Comparison of ENCODE assay signal across 1 cellular context in the genomic region with DNA sequence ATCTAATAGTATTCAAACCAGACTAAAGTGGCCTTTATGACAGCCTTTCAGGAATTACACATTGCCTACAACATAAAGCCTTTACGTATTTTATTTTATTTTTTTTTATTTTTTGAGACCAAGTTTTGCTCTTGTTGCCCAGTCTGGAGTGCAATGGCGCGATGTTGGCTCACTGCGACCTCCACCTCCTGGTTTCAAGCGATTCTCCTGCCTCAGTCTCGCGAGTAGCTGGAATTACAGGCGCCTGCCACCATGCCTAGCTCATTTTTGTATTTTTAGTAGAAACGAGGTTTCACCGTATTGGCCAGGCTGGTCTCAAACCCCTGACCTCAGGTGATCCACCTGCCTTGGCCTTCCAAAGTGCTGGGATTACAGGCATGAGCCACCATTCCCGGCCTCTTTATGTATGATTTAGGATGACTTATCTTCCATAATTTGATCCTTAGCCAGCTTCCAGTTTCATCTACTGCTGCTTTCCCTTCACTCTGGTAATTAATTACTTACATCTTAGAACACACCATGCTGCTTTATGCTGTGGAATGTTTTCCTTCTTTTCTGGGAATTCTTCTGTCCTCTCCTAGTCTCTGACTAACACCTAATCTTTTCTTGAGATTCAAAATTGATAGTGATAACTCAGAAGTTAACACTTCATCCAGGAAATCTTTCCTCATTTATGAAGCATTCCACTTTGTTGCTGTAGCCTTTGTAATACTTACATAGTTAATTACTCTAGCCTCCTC.
TF ChIP-seq lines count a peak whose summit lies in the region.

No MANE protein-coding gene starts in this region.

TF ChIP-seq in GM23338, 12 proteins besides CTCF, POLR2A, EP300 and RAD21:
- TF ChIP-seq EZH2 (IDR thresholded peaks at IDR 0.05; ENCODE audit: low read depth, unreplicated experiment): no peak
- TF ChIP-seq NANOG (IDR thresholded peaks at IDR 0.05; ENCODE audit: borderline replicate concordance): no peak
- TF ChIP-seq POLR2AphosphoS5 (IDR thresholded peaks at IDR 0.05; ENCODE audit: low read depth): no peak
- TF ChIP-seq, protein P1, sequence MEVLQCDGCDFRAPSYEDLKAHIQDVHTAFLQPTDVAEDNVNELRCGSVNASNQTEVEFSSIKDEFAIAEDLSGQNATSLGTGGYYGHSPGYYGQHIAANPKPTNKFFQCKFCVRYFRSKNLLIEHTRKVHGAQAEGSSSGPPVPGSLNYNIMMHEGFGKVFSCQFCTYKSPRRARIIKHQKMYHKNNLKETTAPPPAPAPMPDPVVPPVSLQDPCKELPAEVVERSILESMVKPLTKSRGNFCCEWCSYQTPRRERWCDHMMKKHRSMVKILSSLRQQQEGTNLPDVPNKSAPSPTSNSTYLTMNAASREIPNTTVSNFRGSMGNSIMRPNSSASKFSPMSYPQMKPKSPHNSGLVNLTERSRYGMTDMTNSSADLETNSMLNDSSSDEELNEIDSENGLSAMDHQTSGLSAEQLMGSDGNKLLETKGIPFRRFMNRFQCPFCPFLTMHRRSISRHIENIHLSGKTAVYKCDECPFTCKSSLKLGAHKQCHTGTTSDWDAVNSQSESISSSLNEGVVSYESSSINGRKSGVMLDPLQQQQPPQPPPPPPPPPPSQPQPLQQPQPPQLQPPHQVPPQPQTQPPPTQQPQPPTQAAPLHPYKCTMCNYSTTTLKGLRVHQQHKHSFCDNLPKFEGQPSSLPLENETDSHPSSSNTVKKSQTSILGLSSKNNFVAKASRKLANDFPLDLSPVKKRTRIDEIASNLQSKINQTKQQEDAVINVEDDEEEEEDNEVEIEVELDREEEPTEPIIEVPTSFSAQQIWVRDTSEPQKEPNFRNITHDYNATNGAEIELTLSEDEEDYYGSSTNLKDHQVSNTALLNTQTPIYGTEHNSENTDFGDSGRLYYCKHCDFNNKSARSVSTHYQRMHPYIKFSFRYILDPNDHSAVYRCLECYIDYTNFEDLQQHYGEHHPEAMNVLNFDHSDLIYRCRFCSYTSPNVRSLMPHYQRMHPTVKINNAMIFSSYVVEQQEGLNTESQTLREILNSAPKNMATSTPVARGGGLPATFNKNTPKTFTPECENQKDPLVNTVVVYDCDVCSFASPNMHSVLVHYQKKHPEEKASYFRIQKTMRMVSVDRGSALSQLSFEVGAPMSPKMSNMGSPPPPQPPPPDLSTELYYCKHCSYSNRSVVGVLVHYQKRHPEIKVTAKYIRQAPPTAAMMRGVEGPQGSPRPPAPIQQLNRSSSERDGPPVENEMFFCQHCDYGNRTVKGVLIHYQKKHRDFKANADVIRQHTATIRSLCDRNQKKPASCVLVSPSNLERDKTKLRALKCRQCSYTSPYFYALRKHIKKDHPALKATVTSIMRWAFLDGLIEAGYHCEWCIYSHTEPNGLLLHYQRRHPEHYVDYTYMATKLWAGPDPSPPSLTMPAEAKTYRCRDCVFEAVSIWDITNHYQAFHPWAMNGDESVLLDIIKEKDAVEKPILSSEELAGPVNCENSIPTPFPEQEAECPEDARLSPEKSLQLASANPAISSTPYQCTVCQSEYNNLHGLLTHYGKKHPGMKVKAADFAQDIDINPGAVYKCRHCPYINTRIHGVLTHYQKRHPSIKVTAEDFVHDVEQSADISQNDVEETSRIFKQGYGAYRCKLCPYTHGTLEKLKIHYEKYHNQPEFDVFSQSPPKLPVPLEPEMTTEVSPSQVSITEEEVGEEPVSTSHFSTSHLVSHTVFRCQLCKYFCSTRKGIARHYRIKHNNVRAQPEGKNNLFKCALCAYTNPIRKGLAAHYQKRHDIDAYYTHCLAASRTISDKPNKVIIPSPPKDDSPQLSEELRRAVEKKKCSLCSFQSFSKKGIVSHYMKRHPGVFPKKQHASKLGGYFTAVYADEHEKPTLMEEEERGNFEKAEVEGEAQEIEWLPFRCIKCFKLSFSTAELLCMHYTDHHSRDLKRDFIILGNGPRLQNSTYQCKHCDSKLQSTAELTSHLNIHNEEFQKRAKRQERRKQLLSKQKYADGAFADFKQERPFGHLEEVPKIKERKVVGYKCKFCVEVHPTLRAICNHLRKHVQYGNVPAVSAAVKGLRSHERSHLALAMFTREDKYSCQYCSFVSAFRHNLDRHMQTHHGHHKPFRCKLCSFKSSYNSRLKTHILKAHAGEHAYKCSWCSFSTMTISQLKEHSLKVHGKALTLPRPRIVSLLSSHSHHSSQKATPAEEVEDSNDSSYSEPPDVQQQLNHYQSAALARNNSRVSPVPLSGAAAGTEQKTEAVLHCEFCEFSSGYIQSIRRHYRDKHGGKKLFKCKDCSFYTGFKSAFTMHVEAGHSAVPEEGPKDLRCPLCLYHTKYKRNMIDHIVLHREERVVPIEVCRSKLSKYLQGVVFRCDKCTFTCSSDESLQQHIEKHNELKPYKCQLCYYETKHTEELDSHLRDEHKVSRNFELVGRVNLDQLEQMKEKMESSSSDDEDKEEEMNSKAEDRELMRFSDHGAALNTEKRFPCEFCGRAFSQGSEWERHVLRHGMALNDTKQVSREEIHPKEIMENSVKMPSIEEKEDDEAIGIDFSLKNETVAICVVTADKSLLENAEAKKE (CRISPR knock-in tag; IDR thresholded peaks at IDR 0.05): no peak
- no peak for TF ChIP-seq STAT1 (IDR thresholded peaks at IDR 0.05; ENCODE audit: unreplicated experiment)
- no peak for TF ChIP-seq JUNB (IDR thresholded peaks at IDR 0.05; ENCODE audit: unreplicated experiment)
- TF ChIP-seq ZNF114 (CRISPR knock-in tag; IDR thresholded peaks at IDR 0.05): no peak
- TF ChIP-seq ZNF331 (CRISPR knock-in tag; IDR thresholded peaks at IDR 0.05; ENCODE audit: low read depth): no peak
- TF ChIP-seq, protein P2, sequence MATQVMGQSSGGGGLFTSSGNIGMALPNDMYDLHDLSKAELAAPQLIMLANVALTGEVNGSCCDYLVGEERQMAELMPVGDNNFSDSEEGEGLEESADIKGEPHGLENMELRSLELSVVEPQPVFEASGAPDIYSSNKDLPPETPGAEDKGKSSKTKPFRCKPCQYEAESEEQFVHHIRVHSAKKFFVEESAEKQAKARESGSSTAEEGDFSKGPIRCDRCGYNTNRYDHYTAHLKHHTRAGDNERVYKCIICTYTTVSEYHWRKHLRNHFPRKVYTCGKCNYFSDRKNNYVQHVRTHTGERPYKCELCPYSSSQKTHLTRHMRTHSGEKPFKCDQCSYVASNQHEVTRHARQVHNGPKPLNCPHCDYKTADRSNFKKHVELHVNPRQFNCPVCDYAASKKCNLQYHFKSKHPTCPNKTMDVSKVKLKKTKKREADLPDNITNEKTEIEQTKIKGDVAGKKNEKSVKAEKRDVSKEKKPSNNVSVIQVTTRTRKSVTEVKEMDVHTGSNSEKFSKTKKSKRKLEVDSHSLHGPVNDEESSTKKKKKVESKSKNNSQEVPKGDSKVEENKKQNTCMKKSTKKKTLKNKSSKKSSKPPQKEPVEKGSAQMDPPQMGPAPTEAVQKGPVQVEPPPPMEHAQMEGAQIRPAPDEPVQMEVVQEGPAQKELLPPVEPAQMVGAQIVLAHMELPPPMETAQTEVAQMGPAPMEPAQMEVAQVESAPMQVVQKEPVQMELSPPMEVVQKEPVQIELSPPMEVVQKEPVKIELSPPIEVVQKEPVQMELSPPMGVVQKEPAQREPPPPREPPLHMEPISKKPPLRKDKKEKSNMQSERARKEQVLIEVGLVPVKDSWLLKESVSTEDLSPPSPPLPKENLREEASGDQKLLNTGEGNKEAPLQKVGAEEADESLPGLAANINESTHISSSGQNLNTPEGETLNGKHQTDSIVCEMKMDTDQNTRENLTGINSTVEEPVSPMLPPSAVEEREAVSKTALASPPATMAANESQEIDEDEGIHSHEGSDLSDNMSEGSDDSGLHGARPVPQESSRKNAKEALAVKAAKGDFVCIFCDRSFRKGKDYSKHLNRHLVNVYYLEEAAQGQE (IDR thresholded peaks at IDR 0.05; ENCODE audit: unreplicated experiment): no peak
- TF ChIP-seq, protein P3, sequence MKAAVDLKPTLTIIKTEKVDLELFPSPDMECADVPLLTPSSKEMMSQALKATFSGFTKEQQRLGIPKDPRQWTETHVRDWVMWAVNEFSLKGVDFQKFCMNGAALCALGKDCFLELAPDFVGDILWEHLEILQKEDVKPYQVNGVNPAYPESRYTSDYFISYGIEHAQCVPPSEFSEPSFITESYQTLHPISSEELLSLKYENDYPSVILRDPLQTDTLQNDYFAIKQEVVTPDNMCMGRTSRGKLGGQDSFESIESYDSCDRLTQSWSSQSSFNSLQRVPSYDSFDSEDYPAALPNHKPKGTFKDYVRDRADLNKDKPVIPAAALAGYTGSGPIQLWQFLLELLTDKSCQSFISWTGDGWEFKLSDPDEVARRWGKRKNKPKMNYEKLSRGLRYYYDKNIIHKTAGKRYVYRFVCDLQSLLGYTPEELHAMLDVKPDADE (IDR thresholded peaks at IDR 0.05): no peak
- TF ChIP-seq EZH2phosphoT487 (IDR thresholded peaks at IDR 0.05; ENCODE audit: unreplicated experiment): no peak
- no peak for TF ChIP-seq CREB1 (CRISPR knock-in tag; IDR thresholded peaks at IDR 0.05; ENCODE audit: low read depth)
